20 cellular contexts compared by ENCODE assay signal in the genomic region with DNA sequence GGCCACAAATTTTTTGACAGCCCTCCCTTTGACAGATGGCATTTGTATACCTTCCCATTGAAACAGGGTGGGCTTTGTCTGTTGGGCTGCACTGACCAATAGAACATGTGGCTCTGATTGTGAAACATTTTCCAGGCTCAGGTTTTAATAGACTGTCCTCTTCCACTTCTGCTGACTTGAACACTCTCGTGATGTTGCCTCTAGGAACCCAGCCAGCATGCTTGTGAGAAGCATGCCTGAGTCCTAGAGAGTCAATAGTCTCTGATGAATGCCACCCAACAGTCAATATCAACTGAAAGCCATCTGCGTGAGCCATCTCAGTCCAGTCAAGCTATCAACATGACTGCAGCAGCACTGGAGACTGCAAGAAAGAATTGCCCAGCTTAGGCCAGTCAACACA.
DNase-seq lines count a peak whose midpoint lies in the region; ATAC-seq and TF ChIP-seq lines count a peak whose summit lies in the region.
"Had no signal": no experiment of that assay in that cellular context is flagged by ENCODE, and none has a peak within 500 bp of the region (broad histone marks: within the 10 kb centered on the region; RNA-seq: fewer than 3 reads in every experiment).

No MANE protein-coding gene starts in this region.

- peak; percentile 18 for DNase-seq in GM04504 (ENCODE audit: low read depth)
- peak; percentile 74 for DNase-seq in fibroblast of gingiva (ENCODE audit: low read depth)
- DNase-seq in left lung: peak in 1 of 2 donors; percentile 62
- DNase-seq in thyroid gland: peak; percentile 60 to 78
- DNase-seq in NCI-H345 treated with DMSO at 0.1 percent for 48 hours (lab: John Stamatoyannopoulos, UW; ENCODE audit: unreplicated experiment): no peak
- DNase-seq in ovary: no peak
- no peak for DNase-seq in NCI-H1092 treated with DMSO at 0.1 percent for 48 hours (lab: John Stamatoyannopoulos, UW)
- DNase-seq: ACHN; CD4-positive, alpha-beta memory T cell; DND-41; GDM1; HFFc6; KG1; NCI-H1436 treated with DMSO at 0.1 percent for 48 hours; NCI-H2029 treated with DMSO at 0.1 percent for 48 hours; NCI-H2171 treated with DMSO at 0.1 percent for 48 hours; NCI-H510A; NCI-H774; SJCRH30 had no signal

- H3K4me3 ChIP-seq in left lung: no peak overlapping the region
- H3K4me3 ChIP-seq in thyroid gland (replicated peaks in 1 of 3): no peak overlapping the region
- H3K4me3 ChIP-seq in ovary: no peak overlapping the region
- H3K4me3 ChIP-seq: SJCRH30 had no signal

- H3K27ac ChIP-seq in left lung (no peak overlapping the region), thyroid gland (no peak overlapping the region), ovary (no peak overlapping the region)
- H3K27ac ChIP-seq: RWPE1, SJCRH30 had no signal

- TF ChIP-seq POLR2A in thyroid gland (IDR thresholded peaks at IDR 0.05): no peak
- TF ChIP-seq POLR2A in ovary (IDR thresholded peaks at IDR 0.05): no peak

- no peaks in the 10 kb centered on the region for H3K27me3 ChIP-seq in left lung
- no peaks in the 10 kb centered on the region for H3K27me3 ChIP-seq in thyroid gland
- no peaks in the 10 kb centered on the region for H3K27me3 ChIP-seq in ovary
- H3K27me3 ChIP-seq: SJCRH30 had no signal

- no peak for TF ChIP-seq EP300 in ovary (IDR thresholded peaks at IDR 0.05)

- peak; percentile 89 for ATAC-seq in left lung

- no peaks in the 10 kb centered on the region for H3K36me3 ChIP-seq in left lung
- H3K36me3 ChIP-seq in thyroid gland: no peaks in the 10 kb centered on the region
- H3K36me3 ChIP-seq in ovary: no peaks in the 10 kb centered on the region
- H3K36me3 ChIP-seq: SJCRH30 had no signal

- no peak for TF ChIP-seq CTCF in left lung (IDR thresholded peaks at IDR 0.05)
- TF ChIP-seq CTCF in thyroid gland (IDR thresholded peaks at IDR 0.05): no peak
- TF ChIP-seq CTCF in ovary (IDR thresholded peaks at IDR 0.05): no peak

- intact Hi-C loops in left lung (cut with DNase I) (no loop called here), thyroid gland (cut with DNase I) (no loop called here), ovary (cut with DNase I) (no loop called here)

- WGBS in thyroid gland, 2 donors: 29 to 41% methylated on average over 2 of the region's 2 CpGs
- WGBS in ovary, 3 donors: 84 to 90% (median 85%) methylated on average over 2 of the region's 2 CpGs

- peaks cover 0 to 6% of the 10 kb centered on the region in 2 donors for H3K9me3 ChIP-seq in left lung
- H3K9me3 ChIP-seq in thyroid gland: no peaks in the 10 kb centered on the region
- no peaks in the 10 kb centered on the region for H3K9me3 ChIP-seq in ovary
- H3K9me3 ChIP-seq: SJCRH30 had no signal

- H3K4me1 ChIP-seq in left lung (no peaks in the 10 kb centered on the region), thyroid gland (peaks cover 0 to 7% of the 10 kb centered on the region in 2 donors), ovary (ENCODE audit: insufficient read depth) (no peaks in the 10 kb centered on the region)
- H3K4me1 ChIP-seq: SJCRH30 had no signal

Comparison
In these comparisons a context has a peak if more than half of its experiments do, and no peak if none do; other contexts are left out.
1. DNase-seq: peak in GM04504 (single experiment), fibroblast of gingiva (single experiment) and thyroid gland (2 of 2); none in NCI-H345 treated with DMSO at 0.1 percent for 48 hours (single experiment), ovary (0 of 5) and NCI-H1092 treated with DMSO at 0.1 percent for 48 hours (single experiment).